In the genomic region with DNA sequence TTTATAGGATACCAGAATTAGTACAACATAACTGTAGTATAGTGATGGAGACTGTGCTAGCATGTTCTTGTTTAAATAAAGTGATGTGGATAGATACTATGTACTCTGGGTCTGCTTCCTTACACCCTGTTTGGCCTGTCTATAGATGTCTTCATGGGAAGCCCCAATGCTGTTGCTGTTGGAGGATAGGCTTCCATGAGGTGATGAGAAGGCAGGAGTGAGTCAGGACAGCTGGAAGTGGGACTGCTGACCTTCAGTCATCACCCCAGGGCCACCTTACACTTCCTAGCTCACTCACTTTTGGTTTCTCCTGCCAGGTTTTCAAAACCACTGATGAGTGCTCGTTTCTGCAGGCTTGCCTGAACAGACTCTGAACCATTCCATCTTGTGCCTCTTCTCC, we compare ENCODE assay signal across 13 cellular contexts. TPM values are rescaled to one million over a fixed set of nuclear protein-coding genes. Genes with fewer than 3 reads are reported as not detected.
DNase-seq lines count a peak whose midpoint lies in the region; ATAC-seq, FAIRE-seq and TF ChIP-seq lines count a peak whose summit lies in the region.
"Had no signal": no experiment of that assay in that cellular context is flagged by ENCODE, and none has a peak within 500 bp of the region (broad histone marks: within the 10 kb centered on the region; RNA-seq: fewer than 3 reads in every experiment).

No MANE protein-coding gene starts in this region.

- no peak overlapping the region for H2AFZ ChIP-seq in hepatocyte
- H2AFZ ChIP-seq: GM23338 had no signal

- peaks cover 6% of the 10 kb centered on the region for H3K4me1 Mint-ChIP-seq in activated T-helper 17 cell treated with anti-CD3 and anti-CD28 coated beads, Interleukin-2, amount 50 U/mL, for 72 hours

- FAIRE-seq in H54 (lab: Jason Lieb, UNC) = peak; percentile 99

- no peak overlapping the region for H3K4me3 Mint-ChIP-seq in activated T-helper 17 cell treated with anti-CD3 and anti-CD28 coated beads, Interleukin-2, amount 50 U/mL, for 72 hours
- H3K4me3 Mint-ChIP-seq: CD8-positive, alpha-beta memory T cell; GM23338 had no signal

- no peaks in the 10 kb centered on the region for H3K27me3 Mint-ChIP-seq in activated T-helper 17 cell treated with anti-CD3 and anti-CD28 coated beads, Interleukin-2, amount 50 U/mL, for 72 hours
- H3K27me3 Mint-ChIP-seq: CD8-positive, alpha-beta memory T cell had no signal

- peak; percentile 54 for ATAC-seq in activated T-helper 17 cell treated with anti-CD3 and anti-CD28 coated beads, Interleukin-2, amount 50 U/mL, for 72 hours (replicated peaks)
- ATAC-seq: GM23338 had no signal

- no peaks in the 10 kb centered on the region for H3K9me3 Mint-ChIP-seq in activated T-helper 17 cell treated with anti-CD3 and anti-CD28 coated beads, Interleukin-2, amount 50 U/mL, for 72 hours
- H3K9me3 Mint-ChIP-seq: CD8-positive, alpha-beta memory T cell; GM23338 had no signal

- no peaks in the 10 kb centered on the region for H3K27me3 ChIP-seq in hepatocyte
- H3K27me3 ChIP-seq: sigmoid colon had no signal

- no peaks in the 10 kb centered on the region for H3K79me2 ChIP-seq in hepatocyte

- no peak for TF ChIP-seq CTCF in hepatocyte (IDR thresholded peaks at IDR 0.05; ENCODE audit: poor library complexity)

- H3K27ac ChIP-seq in hepatocyte = no peak overlapping the region

- H4K20me1 ChIP-seq in hepatocyte (ENCODE audit: insufficient read depth, poor library complexity, severe bottlenecking) = no peaks in the 10 kb centered on the region

- no peak overlapping the region for H3K4me3 ChIP-seq in hepatocyte
- H3K4me3 ChIP-seq: GM23338, sigmoid colon had no signal

- H3K4me1 ChIP-seq in hepatocyte (ENCODE audit: insufficient read depth) = peaks cover 7% of the 10 kb centered on the region

- peak overlapping the region; percentile 0 for H3K4me2 ChIP-seq in hepatocyte
- H3K4me2 ChIP-seq: GM23338 had no signal

- 81% methylated on average over 1 of the region's 1 CpG for WGBS in hepatocyte (ENCODE audit: low lambda C conversion rate, missing lambda C conversion rate)

- H3K36me3 ChIP-seq in hepatocyte (replicated peaks; ENCODE audit: insufficient read depth, low read depth) = no peaks in the 10 kb centered on the region
- H3K36me3 ChIP-seq: sigmoid colon had no signal

- peaks cover 8% of the 10 kb centered on the region for H3K36me3 Mint-ChIP-seq in activated T-helper 17 cell treated with anti-CD3 and anti-CD28 coated beads, Interleukin-2, amount 50 U/mL, for 72 hours (ENCODE audit: low read depth)

- no peaks in the 10 kb centered on the region for H3K9me2 ChIP-seq in hepatocyte (replicated peaks; ENCODE audit: insufficient read depth)

- no peaks in the 10 kb centered on the region for H3K9me3 ChIP-seq in hepatocyte (ENCODE audit: low read depth)
- H3K9me3 ChIP-seq: sigmoid colon had no signal

- TF ChIP-seq POLR2A in H54 (IDR thresholded peaks at IDR 0.05; ENCODE audit: low read depth, low read length) = no peak

- DNase-seq in EL = peak; percentile 75
- peak; percentile 11 for DNase-seq in H54 (ENCODE audit: insufficient read length, low spot score)
- DNase-seq in hepatocyte (ENCODE audit: low spot score) = no peak
- no peak for DNase-seq in DMS79 (lab: John Stamatoyannopoulos, UW)
- DNase-seq in NOMO-1 (lab: John Stamatoyannopoulos, UW; ENCODE audit: unreplicated experiment in 2 of 2) = no peak
- no peak for DNase-seq in cerebellum (ENCODE audit: low spot score)
- no peak for DNase-seq in activated naive CD4-positive, alpha-beta T cell (lab: John Stamatoyannopoulos, UW)
- DNase-seq: CD8-positive, alpha-beta memory T cell; NCI-H1092; NCI-H526 treated with DMSO at 0.1 percent for 48 hours; sigmoid colon had no signal

- H3K27ac Mint-ChIP-seq in activated T-helper 17 cell treated with anti-CD3 and anti-CD28 coated beads, Interleukin-2, amount 50 U/mL, for 72 hours = no peak overlapping the region
- H3K27ac Mint-ChIP-seq: GM23338 had no signal

RNA-seq across cellular contexts. Expression of a gene that starts 4.2 kb away (rescaled TPM):
- total RNA-seq in activated T-helper 17 cell treated with anti-CD3 and anti-CD28 coated beads, Interleukin-2, amount 50 U/mL, for 72 hours = not detected
- total RNA-seq in hepatocyte (0.23 and 0.60 TPM in 2 replicates), cerebellum (0.91 TPM)
- 0.21 and 1.2 TPM in 2 replicates for polyA plus RNA-seq in hepatocyte
- total RNA-seq: CD8-positive, alpha-beta memory T cell; GM23338 had no signal
- polyA plus RNA-seq: CD8-positive, alpha-beta memory T cell had no signal

Comparison
In these comparisons a context has a peak if more than half of its experiments do, and no peak if none do; other contexts are left out.
1. DNase-seq: peak in EL (single experiment) and H54 (single experiment); none in hepatocyte (single experiment), DMS79 (single experiment), NOMO-1 (0 of 2), cerebellum (single experiment) and activated naive CD4-positive, alpha-beta T cell (0 of 4).